In the genomic region with DNA sequence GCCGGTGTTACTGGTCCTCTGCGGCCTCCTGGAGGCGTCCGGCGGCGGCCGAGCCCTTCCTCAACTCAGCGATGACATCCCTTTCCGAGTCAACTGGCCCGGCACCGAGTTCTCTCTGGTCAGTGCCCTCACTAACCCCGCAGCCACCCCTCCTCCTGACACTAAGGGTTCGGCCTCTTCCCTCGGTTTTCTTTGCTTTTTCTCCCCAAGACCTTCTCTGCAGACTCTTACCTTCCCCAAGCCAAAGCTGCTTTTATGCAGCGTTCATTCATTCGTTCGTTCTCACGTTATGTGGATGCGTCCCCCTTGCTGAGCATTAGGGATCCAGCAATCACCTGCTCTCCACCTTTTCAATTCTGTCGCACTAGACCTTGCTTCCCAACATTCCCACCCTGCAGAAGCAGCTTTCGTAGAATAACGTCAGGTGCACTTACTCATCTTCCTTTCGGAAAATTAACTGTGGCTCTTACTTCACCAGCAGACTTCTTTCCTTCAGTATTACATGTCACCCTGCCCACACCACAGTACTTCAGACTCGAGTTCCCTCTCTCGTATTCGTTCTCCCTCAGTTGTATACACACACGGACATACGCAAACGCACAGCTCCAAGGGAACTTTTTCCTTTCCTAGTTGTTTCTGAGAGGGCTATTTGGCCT, we compare ENCODE assay signal across 8 cellular contexts. TPM values are rescaled to one million over a fixed set of nuclear protein-coding genes. Genes with fewer than 3 reads are reported as not detected.
A peak's percentile ranks its signal among the peaks of the same experiment; 100 is the strongest.
DNase-seq lines count a peak whose midpoint lies in the region; ATAC-seq, FAIRE-seq and TF ChIP-seq lines count a peak whose summit lies in the region.

No MANE protein-coding gene starts in this region.

- TF ChIP-seq CTCF in K562 (IDR thresholded peaks at IDR 0.05 in 2 of 3, conservative IDR thresholded peaks at IDR 0.05 in 1 of 3; ENCODE audit: insufficient read depth in 2 of 3, low read depth in 1 of 3, low read length in 3 of 3), result peak in 1 of 3 experiments; percentile 5; a peak in 1 of 6 replicates

- peak; percentile 16 for DNase-seq in AG08395 (ENCODE audit: low spot score)
- DNase-seq in NCI-H526 treated with DMSO at 0.1 percent for 48 hours (lab: John Stamatoyannopoulos, UW), result peak; percentile 68
- DNase-seq in K562 (ENCODE audit: extremely low read depth in 1 of 4, low spot score in 3 of 4), result no peak
- DNase-seq in inferior parietal cortex (ENCODE audit: extremely low spot score), result peak; percentile 32
- DNase-seq in stimulated activated CD4-positive, alpha-beta T cell treated with anti-CD3 and anti-CD28 coated beads, Interleukin-4, amount 100 ng/mL, for 24 hours, result peak; percentile 18
- no peak for DNase-seq in NCI-H1694 treated with DMSO at 0.1 percent for 48 hours (lab: John Stamatoyannopoulos, UW)

- H3K4me2 ChIP-seq in K562 (ENCODE audit: insufficient read depth, low read length), result peak overlapping the region; percentile 100

- H3K9me1 ChIP-seq in K562 (ENCODE audit: control insufficient read depth, insufficient read depth, low read length), result no peaks in the 10 kb centered on the region

- H3K79me2 ChIP-seq in K562 (ENCODE audit: control insufficient read depth, insufficient read depth, low read length), result peaks cover 94% of the 10 kb centered on the region

- peak in 1 of 2 experiments; percentile 4; a peak in 1 of 4 replicates for TF ChIP-seq RAD21 in K562 (CRISPR knock-in tag; conservative IDR thresholded peaks at IDR 0.05 in 1 of 2, IDR thresholded peaks at IDR 0.05 in 1 of 2)

- in situ Hi-C loops in K562 (cut with MboI), result no loop called here

- no peaks in the 10 kb centered on the region; a peak in 1 of 5 replicates for H3K27me3 ChIP-seq in K562 (ENCODE audit: control insufficient read depth in 2 of 2, insufficient read depth in 2 of 2, low read length in 2 of 2)

- FAIRE-seq in K562 (lab: Jason Lieb, UNC), result no peak

- H3K9ac ChIP-seq in K562 (ENCODE audit: insufficient read depth in 1 of 2, low read depth in 2 of 2, low read length in 2 of 2), result peak overlapping the region; percentile 93 to 98

- WGBS in K562 (ENCODE audit: insufficient coverage, low coverage, missing lambda C conversion rate), result under 1% methylated on average over 22 of the region's 29 CpGs

- TF ChIP-seq POLR2A in K562 (conservative IDR thresholded peaks at IDR 0.05), result no peak

- no peak for TF ChIP-seq EP300 in K562 (IDR thresholded peaks at IDR 0.05; ENCODE audit: low read length)

- H3K27ac ChIP-seq in K562 (ENCODE audit: extremely low read depth, low read depth, low read length), result peak overlapping the region; percentile 87

- CTCF ChIA-PET in K562 (lab: Yijun Ruan, JAX; ENCODE audit: low intra/inter-chr PET ratio), result no interaction called here

- no peaks in the 10 kb centered on the region; the same call in 1 of the 2 replicates for H4K20me1 ChIP-seq in K562 (replicated peaks; ENCODE audit: control insufficient read depth, insufficient read depth, low read length)

- H2AFZ ChIP-seq in K562 (ENCODE audit: low read depth, low read length), result peak overlapping the region; percentile 95

- H3K36me3 ChIP-seq in K562 (ENCODE audit: control insufficient read depth, insufficient read depth, low read length), result peaks cover 11% of the 10 kb centered on the region; the same call in 2 of the 3 replicates

- no peaks in the 10 kb centered on the region for H3K9me3 ChIP-seq in K562 (replicated peaks; ENCODE audit: control insufficient read depth, insufficient read depth, low read depth, low read length)

- peak overlapping the region; percentile 94 for H3K4me3 ChIP-seq in K562

- POLR2A ChIA-PET in K562 (lab: Yijun Ruan, JAX), result interaction anchor here (0.6 to 5.8 kb wide), 5 partner anchors 10 to 215 kb away, joined by 3 to 45 read pairs (median 7); a partner anchor contains a TSS

- intact Hi-C loops in K562 (cut with micrococcal nuclease), result loop anchor here (2.0 kb wide), 1 partner anchor 21 kb away; a partner anchor contains a TSS

- ATAC-seq in GM18502 (IDR thresholded peaks at IDR 0.05; ENCODE audit: poor library complexity, unreplicated experiment) (peak; percentile 53), HG02884 (IDR thresholded peaks at IDR 0.05; ENCODE audit: unreplicated experiment) (peak; percentile 40), K562 (peak; percentile 84)

- peaks cover 4 to 11% of the 10 kb centered on the region in 2 experiments; a peak in 4 of 5 replicates for H3K4me1 ChIP-seq in K562 (replicated peaks in 1 of 2; ENCODE audit: control insufficient read depth in 2 of 2, insufficient read depth in 2 of 2, low read length in 2 of 2)

- BruUV-seq in K562 (replicated peaks; lab: Mats Ljungman, UMichigan), result TSS peak; percentile 58

TF ChIP-seq in K562, 482 proteins besides CTCF, POLR2A, EP300 and RAD21 (continues in another document):
- TF ChIP-seq MYNN (IDR thresholded peaks at IDR 0.05) (no peak), MYNN (CRISPR knock-in tag; IDR thresholded peaks at IDR 0.05) (no peak), ZNF41 (CRISPR knock-in tag; conservative IDR thresholded peaks at IDR 0.05) (no peak), CREM (IDR thresholded peaks at IDR 0.05; ENCODE audit: low read depth) (no peak), LEF1 (IDR thresholded peaks at IDR 0.05) (no peak)
- TF ChIP-seq, protein P1, sequence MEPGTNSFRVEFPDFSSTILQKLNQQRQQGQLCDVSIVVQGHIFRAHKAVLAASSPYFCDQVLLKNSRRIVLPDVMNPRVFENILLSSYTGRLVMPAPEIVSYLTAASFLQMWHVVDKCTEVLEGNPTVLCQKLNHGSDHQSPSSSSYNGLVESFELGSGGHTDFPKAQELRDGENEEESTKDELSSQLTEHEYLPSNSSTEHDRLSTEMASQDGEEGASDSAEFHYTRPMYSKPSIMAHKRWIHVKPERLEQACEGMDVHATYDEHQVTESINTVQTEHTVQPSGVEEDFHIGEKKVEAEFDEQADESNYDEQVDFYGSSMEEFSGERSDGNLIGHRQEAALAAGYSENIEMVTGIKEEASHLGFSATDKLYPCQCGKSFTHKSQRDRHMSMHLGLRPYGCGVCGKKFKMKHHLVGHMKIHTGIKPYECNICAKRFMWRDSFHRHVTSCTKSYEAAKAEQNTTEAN (CRISPR knock-in tag; IDR thresholded peaks at IDR 0.05), result no peak

RNA-seq across cellular contexts. Expression of a gene that starts 0.5 kb away (rescaled TPM):
- 15.9 and 42.6 TPM in 2 replicates for total RNA-seq in K562 (2011; cell fraction: chromatin; rRNA removed; ENCODE audit: low replicate concordance)
- total RNA-seq in K562 (2011; cell fraction: nucleolus; rRNA removed), result 23.4 and 27.5 TPM in 2 replicates
- 37.2 and 50.0 TPM in 2 replicates for total RNA-seq in K562 (2011; cell fraction: nucleoplasm; rRNA removed)
- total RNA-seq in K562 (2014; rRNA removed), result 29.9 and 37.4 TPM in 2 replicates
- total RNA-seq in K562 (2014; rRNA removed; fragmentation: Illumina TruSeq; extraction: Trizol), result 30.6 and 34.7 TPM in 2 replicates
- 26.8 and 27.4 TPM in 2 replicates for total RNA-seq in K562 (2015; rRNA removed; fragmentation: Illumina TruSeq; extraction: Trizol)
- 20.9 and 21.6 TPM in 2 replicates for total RNA-seq in K562 (2021)
- polyA plus RNA-seq in K562 (2011; rRNA removed), result 31.9 and 41.6 TPM in 2 replicates
- 18.4 and 23.7 TPM in 2 replicates for polyA plus RNA-seq in K562 (2011; cell fraction: cytosol; rRNA removed)
- polyA plus RNA-seq in K562 (2011; cell fraction: nucleus; rRNA removed), result 10.6 and 14.5 TPM in 2 replicates
- polyA plus RNA-seq in K562 (2012), result 22.0 and 34.5 TPM in 2 replicates
- polyA plus RNA-seq in K562 (2014; fragmentation: Illumina TruSeq; extraction: Trizol), result 35.0 and 35.6 TPM in 2 replicates
- polyA plus RNA-seq in K562 (2014; fragmentation: Nextera tagmentation; extraction: Ambion mirVana), result 10 to 100 TPM; 12.0 to 13.8 TPM
- 29.9 and 32.3 TPM in 2 replicates for polyA plus RNA-seq in K562 (2014; rRNA removed)
- polyA minus RNA-seq in K562 (2011; rRNA and poly(A)+ RNA removed), result 22.8 and 27.7 TPM in 2 replicates
- 10.0 and 12.6 TPM in 2 replicates for polyA minus RNA-seq in K562 (2011; cell fraction: cytosol; rRNA and poly(A)+ RNA removed)
- polyA minus RNA-seq in K562 (2011; cell fraction: nucleus; rRNA and poly(A)+ RNA removed), result 13.3 and 21.0 TPM in 2 replicates

RNA-seq across cellular contexts. Expression of a gene that starts 0.6 kb away (rescaled TPM):
- total RNA-seq in K562 (2011; cell fraction: chromatin; rRNA removed; ENCODE audit: low replicate concordance), result 43.3 and 66.7 TPM in 2 replicates
- 29.7 and 31.7 TPM in 2 replicates for total RNA-seq in K562 (2011; cell fraction: nucleolus; rRNA removed)
- total RNA-seq in K562 (2011; cell fraction: nucleoplasm; rRNA removed), result 38.3 and 40.2 TPM in 2 replicates
- total RNA-seq in K562 (2014; rRNA removed), result 11.9 and 13.6 TPM in 2 replicates
- 20.2 and 23.6 TPM in 2 replicates for total RNA-seq in K562 (2014; rRNA removed; fragmentation: Illumina TruSeq; extraction: Trizol)
- total RNA-seq in K562 (2015; rRNA removed; fragmentation: Illumina TruSeq; extraction: Trizol), result 17.0 and 17.9 TPM in 2 replicates
- 17.0 and 18.9 TPM in 2 replicates for total RNA-seq in K562 (2021)
- 32.0 and 35.3 TPM in 2 replicates for polyA plus RNA-seq in K562 (2011; rRNA removed)
- 12.9 and 22.4 TPM in 2 replicates for polyA plus RNA-seq in K562 (2011; cell fraction: cytosol; rRNA removed)
- polyA plus RNA-seq in K562 (2011; cell fraction: nucleus; rRNA removed), result 33.0 and 41.8 TPM in 2 replicates
- polyA plus RNA-seq in K562 (2012), result 11.0 and 11.2 TPM in 2 replicates
- polyA plus RNA-seq in K562 (2014; fragmentation: Illumina TruSeq; extraction: Trizol), result 14.5 and 18.7 TPM in 2 replicates
- 10 to 100 TPM; 20.1 to 22.4 TPM for polyA plus RNA-seq in K562 (2014; fragmentation: Nextera tagmentation; extraction: Ambion mirVana)
- 16.3 and 16.7 TPM in 2 replicates for polyA plus RNA-seq in K562 (2014; rRNA removed)
- 60.0 and 60.3 TPM in 2 replicates for polyA minus RNA-seq in K562 (2011; rRNA and poly(A)+ RNA removed)
- 15.0 and 16.4 TPM in 2 replicates for polyA minus RNA-seq in K562 (2011; cell fraction: cytosol; rRNA and poly(A)+ RNA removed)
- polyA minus RNA-seq in K562 (2011; cell fraction: nucleus; rRNA and poly(A)+ RNA removed), result 38.0 and 58.9 TPM in 2 replicates

RNA-seq across cellular contexts. Expression of a gene that starts 19.8 kb away (rescaled TPM):
- 1.1 and 3.1 TPM in 2 replicates for total RNA-seq in K562 (2011; cell fraction: chromatin; rRNA removed; ENCODE audit: low replicate concordance)
- total RNA-seq in K562 (2011; cell fraction: nucleolus; rRNA removed), result 1.3 TPM in 2 replicates
- total RNA-seq in K562 (2011; cell fraction: nucleoplasm; rRNA removed), result 1.7 and 2.3 TPM in 2 replicates
- total RNA-seq in K562 (2014; rRNA removed) (9.8 and 12.7 TPM in 2 replicates), K562 (2014; rRNA removed; fragmentation: Illumina TruSeq; extraction: Trizol) (21.9 and 22.6 TPM in 2 replicates), K562 (2015; rRNA removed; fragmentation: Illumina TruSeq; extraction: Trizol) (17.8 and 18.2 TPM in 2 replicates), K562 (2021) (12.2 and 14.7 TPM in 2 replicates)
- polyA plus RNA-seq in K562 (2011; rRNA removed) (7.4 and 15.7 TPM in 2 replicates), K562 (2014; fragmentation: Illumina TruSeq; extraction: Trizol) (12.7 and 19.4 TPM in 2 replicates), K562 (2014; fragmentation: Nextera tagmentation; extraction: Ambion mirVana) (10 to 100 TPM; 32.6 to 35.6 TPM), K562 (2014; rRNA removed) (11.5 and 13.5 TPM in 2 replicates)
- 3.3 and 3.6 TPM in 2 replicates for polyA plus RNA-seq in K562 (2011; cell fraction: cytosol; rRNA removed)
- 1.7 and 2.0 TPM in 2 replicates for polyA plus RNA-seq in K562 (2011; cell fraction: nucleus; rRNA removed)
- polyA plus RNA-seq in K562 (2012), result 6.6 and 11.2 TPM in 2 replicates
- 2.5 and 2.9 TPM in 2 replicates for polyA minus RNA-seq in K562 (2011; rRNA and poly(A)+ RNA removed)
- polyA minus RNA-seq in K562 (2011; cell fraction: cytosol; rRNA and poly(A)+ RNA removed), result 1.2 and 2.7 TPM in 2 replicates
- polyA minus RNA-seq in K562 (2011; cell fraction: nucleus; rRNA and poly(A)+ RNA removed), result 1.6 and 1.7 TPM in 2 replicates

Comparison
In these comparisons a context has a peak if more than half of its experiments do, and no peak if none do; other contexts are left out.
1. DNase-seq: peak in AG08395 (single experiment), NCI-H526 treated with DMSO at 0.1 percent for 48 hours (single experiment), inferior parietal cortex (single experiment) and stimulated activated CD4-positive, alpha-beta T cell treated with anti-CD3 and anti-CD28 coated beads, Interleukin-4, amount 100 ng/mL, for 24 hours (single experiment); none in K562 (0 of 4) and NCI-H1694 treated with DMSO at 0.1 percent for 48 hours (single experiment).
2. Peak in every context shown above with its lines, with median percentiles within 50 percentile points of each other: ATAC-seq.